ENCODE assay signal across 3 cellular contexts in genomic region chr1:29079916-29080629, GRCh38. TPM values are rescaled to one million over a fixed set of nuclear protein-coding genes. Genes with fewer than 3 reads are reported as not detected.
"Had no signal": no experiment of that assay in that cellular context is flagged by ENCODE, and none has a peak within 500 bp of the region (broad histone marks: within the 10 kb centered on the region; RNA-seq: fewer than 3 reads in every experiment).

No MANE protein-coding gene starts in this region.

RNA-seq across cellular contexts. Expression of gene TMEM200B, which starts 43.6 kb away (rescaled TPM):
- total RNA-seq: MCF 10A, OCI-LY7, SK-MEL-5 had no signal
